10 cellular contexts compared by ENCODE assay signal in the genomic region with DNA sequence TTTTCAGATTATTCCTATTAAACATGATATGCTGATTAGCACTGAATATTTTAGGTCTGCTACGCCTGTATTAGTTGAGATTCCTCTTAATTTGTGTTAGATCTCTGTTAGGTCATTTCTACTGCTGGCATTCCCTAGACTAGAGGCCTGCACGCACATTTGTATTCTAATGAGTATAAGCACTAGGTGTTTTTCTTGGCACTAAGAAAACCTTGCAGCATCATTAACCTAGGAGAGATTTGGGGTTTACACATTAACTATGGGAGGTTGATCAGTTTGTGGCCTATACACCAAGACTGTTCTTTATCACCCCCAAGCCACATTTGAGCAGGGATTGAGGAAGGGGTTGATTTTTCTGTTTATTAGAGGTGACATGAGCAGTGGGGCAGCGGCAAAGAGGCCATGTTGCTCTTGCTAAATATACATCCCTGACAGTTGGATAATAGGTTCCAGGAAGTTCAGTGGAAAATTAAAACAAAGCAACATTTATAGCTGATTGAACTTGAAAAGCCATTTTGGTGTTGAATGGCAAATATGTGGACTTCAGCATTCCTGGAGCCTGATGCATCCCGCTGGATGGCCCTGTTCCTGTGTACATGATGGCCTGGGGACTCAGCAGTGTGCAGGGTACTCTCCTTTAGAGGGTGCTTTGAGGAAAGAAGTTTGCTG.
A peak's percentile ranks its signal among the peaks of the same experiment; 100 is the strongest.
DNase-seq lines count a peak whose midpoint lies in the region; ATAC-seq, FAIRE-seq and TF ChIP-seq lines count a peak whose summit lies in the region.
"Had no signal": no experiment of that assay in that cellular context is flagged by ENCODE, and none has a peak within 500 bp of the region (broad histone marks: within the 10 kb centered on the region; RNA-seq: fewer than 3 reads in every experiment).

No MANE protein-coding gene starts in this region.

- POLR2A ChIA-PET in A549 (lab: Yijun Ruan, JAX) = no interaction called here

- TF ChIP-seq RAD21 in A549 (conservative IDR thresholded peaks at IDR 0.05 in 1 of 2, IDR thresholded peaks at IDR 0.05 in 1 of 2) (no peak), Ishikawa (IDR thresholded peaks at IDR 0.05; ENCODE audit: low read depth) (no peak)

- no peak for TF ChIP-seq EP300 in A549 (IDR thresholded peaks at IDR 0.05)
- TF ChIP-seq EP300 in Ishikawa (IDR thresholded peaks at IDR 0.05; ENCODE audit: borderline replicate concordance) = 0 out of 2 replicates have a peak, but pooled peaks have one; percentile 28

- 0 out of 6 replicates have a peak overlapping the region, but pooled peaks of 1 of the 2 experiments have one; percentile 2 for H3K27ac ChIP-seq in A549
- peak overlapping the region; percentile 23 for H3K27ac ChIP-seq in duodenal mucosa (ENCODE audit: low read depth, low read length)
- H3K27ac ChIP-seq in right lobe of liver = no peak overlapping the region

- H3K4me1 ChIP-seq in A549 (peaks cover 22% of the 10 kb centered on the region), duodenal mucosa (ENCODE audit: control insufficient read depth in 1 of 2, insufficient read depth in 2 of 2, low read length in 2 of 2) (peaks cover 18 to 30% of the 10 kb centered on the region in 2 donors), right lobe of liver (peaks cover 0 to 14% (median 6%) of the 10 kb centered on the region in 4 donors)

- intact Hi-C loops in right lobe of liver (cut with DNase I) = no loop called here
- intact Hi-C loops in sciatic nerve (cut with DNase I) = no loop called here

- H3K27me3 ChIP-seq in duodenal mucosa (ENCODE audit: control insufficient read depth in 1 of 2, insufficient read depth in 2 of 2, low read length in 2 of 2) (no peaks in the 10 kb centered on the region), right lobe of liver (no peaks in the 10 kb centered on the region)

- no peak for FAIRE-seq in A549 (lab: Jason Lieb, UNC)

- CTCF ChIA-PET in A549 (lab: Yijun Ruan, JAX) = interaction anchor here (0.6 to 4.0 kb wide), 7 partner anchors 25 to 1872 kb away, joined by 3 to 22 read pairs (median 4); no protein-coding TSS in a partner anchor

- no peak for TF ChIP-seq CTCF in A549 (IDR thresholded peaks at IDR 0.05)
- TF ChIP-seq CTCF in right lobe of liver (IDR thresholded peaks at IDR 0.05) = no peak

- TF ChIP-seq POLR2A in A549 (IDR thresholded peaks at IDR 0.05; ENCODE audit: low read length) (no peak), right lobe of liver (IDR thresholded peaks at IDR 0.05) (no peak)

- DNase-seq in A549 (ENCODE audit: low read depth in 1 of 2, low spot score in 1 of 2) (peak in 1 of 2 experiments; percentile 21), right lobe of liver (no peak), superior temporal gyrus (ENCODE audit: extremely low spot score) (no peak), sciatic nerve (ENCODE audit: low spot score) (no peak), NCI-H1694 (lab: John Stamatoyannopoulos, UW) (no peak)
- DNase-seq: cortex of kidney; stimulated activated CD4-positive, alpha-beta T cell treated with anti-CD3 and anti-CD28 coated beads, Interleukin-4, amount 100 ng/mL, for 24 hours had no signal

- peak overlapping the region; percentile 30; the same call in 2 of the 3 replicates for H3K4me2 ChIP-seq in A549

- peak overlapping the region in 1 of 2 donors; percentile 24 for H3K9ac ChIP-seq in duodenal mucosa (ENCODE audit: low read depth in 1 of 2, low read length in 2 of 2)

- H3K36me3 ChIP-seq in duodenal mucosa (ENCODE audit: control insufficient read depth in 1 of 2, insufficient read depth in 2 of 2, low read length in 2 of 2) (peaks cover 0 to 7% of the 10 kb centered on the region in 2 donors), right lobe of liver (no peaks in the 10 kb centered on the region)

- ATAC-seq in A549 (peak in 1 of 2 experiments; percentile 76; a peak in 4 of 6 replicates), right lobe of liver (peak; percentile 54 to 85 (median 72)), sciatic nerve (no peak), GM21381 (IDR thresholded peaks at IDR 0.05; ENCODE audit: unreplicated experiment) (no peak)

- H3K9me3 ChIP-seq in A549 (no peaks in the 10 kb centered on the region), duodenal mucosa (ENCODE audit: control insufficient read depth in 1 of 2, low read length in 2 of 2) (no peaks in the 10 kb centered on the region), right lobe of liver (no peaks in the 10 kb centered on the region)

- H3K4me3 ChIP-seq in A549 = no peak overlapping the region
- no peak overlapping the region for H3K4me3 ChIP-seq in duodenal mucosa (ENCODE audit: low read depth in 1 of 2, low read length in 2 of 2)
- H3K4me3 ChIP-seq in right lobe of liver = no peak overlapping the region

- 69% methylated on average over 4 of the region's 4 CpGs for WGBS in A549 (ENCODE audit: missing lambda C conversion rate)
- WGBS in right lobe of liver (ENCODE audit: insufficient coverage, low coverage, low lambda C conversion rate, missing lambda C conversion rate) = 82% methylated on average over 3 of the region's 4 CpGs

TF ChIP-seq in A549, 52 proteins besides CTCF, POLR2A, EP300 and RAD21:
- no peak for TF ChIP-seq RNF2 (IDR thresholded peaks at IDR 0.05; ENCODE audit: borderline replicate concordance, low read depth)
- TF ChIP-seq, protein P1, sequence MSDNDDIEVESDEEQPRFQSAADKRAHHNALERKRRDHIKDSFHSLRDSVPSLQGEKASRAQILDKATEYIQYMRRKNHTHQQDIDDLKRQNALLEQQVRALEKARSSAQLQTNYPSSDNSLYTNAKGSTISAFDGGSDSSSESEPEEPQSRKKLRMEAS (IDR thresholded peaks at IDR 0.05) = no peak
- TF ChIP-seq SMC3 (IDR thresholded peaks at IDR 0.05) = no peak
- TF ChIP-seq, protein P2, sequence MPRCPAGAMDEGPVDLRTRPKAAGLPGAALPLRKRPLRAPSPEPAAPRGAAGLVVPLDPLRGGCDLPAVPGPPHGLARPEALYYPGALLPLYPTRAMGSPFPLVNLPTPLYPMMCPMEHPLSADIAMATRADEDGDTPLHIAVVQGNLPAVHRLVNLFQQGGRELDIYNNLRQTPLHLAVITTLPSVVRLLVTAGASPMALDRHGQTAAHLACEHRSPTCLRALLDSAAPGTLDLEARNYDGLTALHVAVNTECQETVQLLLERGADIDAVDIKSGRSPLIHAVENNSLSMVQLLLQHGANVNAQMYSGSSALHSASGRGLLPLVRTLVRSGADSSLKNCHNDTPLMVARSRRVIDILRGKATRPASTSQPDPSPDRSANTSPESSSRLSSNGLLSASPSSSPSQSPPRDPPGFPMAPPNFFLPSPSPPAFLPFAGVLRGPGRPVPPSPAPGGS (IDR thresholded peaks at IDR 0.05) = no peak
- no peak for TF ChIP-seq GATA3 (IDR thresholded peaks at IDR 0.05; ENCODE audit: borderline replicate concordance)
- no peak for TF ChIP-seq HOXB13 (CRISPR knock-in tag; IDR thresholded peaks at IDR 0.05; ENCODE audit: low read depth)
- TF ChIP-seq FOXS1 (CRISPR knock-in tag; IDR thresholded peaks at IDR 0.05) = no peak
- no peak for TF ChIP-seq RCOR1 (IDR thresholded peaks at IDR 0.05; ENCODE audit: low read depth, low read length)
- TF ChIP-seq ZSCAN20 (CRISPR knock-in tag; IDR thresholded peaks at IDR 0.05) = no peak
- TF ChIP-seq ESRRA (IDR thresholded peaks at IDR 0.05; ENCODE audit: borderline replicate concordance, low read length) = no peak
- no peak for TF ChIP-seq TFCP2L1 (CRISPR knock-in tag; IDR thresholded peaks at IDR 0.05)
- no peak for TF ChIP-seq HEYL (CRISPR knock-in tag; IDR thresholded peaks at IDR 0.05)
- TF ChIP-seq MAZ (IDR thresholded peaks at IDR 0.05; ENCODE audit: borderline replicate concordance, low read depth, low read length) = no peak
- TF ChIP-seq NPAS2 (CRISPR knock-in tag; IDR thresholded peaks at IDR 0.05; ENCODE audit: borderline replicate concordance) = no peak

TF ChIP-seq in Ishikawa, 13 proteins besides CTCF, POLR2A, EP300 and RAD21:
- TF ChIP-seq TEAD4 (IDR thresholded peaks at IDR 0.05) = peak; percentile 86
- TF ChIP-seq, protein P1 (IDR thresholded peaks at IDR 0.05) = no peak
- TF ChIP-seq EGR1 (IDR thresholded peaks at IDR 0.05) = no peak
- TF ChIP-seq, protein P3, sequence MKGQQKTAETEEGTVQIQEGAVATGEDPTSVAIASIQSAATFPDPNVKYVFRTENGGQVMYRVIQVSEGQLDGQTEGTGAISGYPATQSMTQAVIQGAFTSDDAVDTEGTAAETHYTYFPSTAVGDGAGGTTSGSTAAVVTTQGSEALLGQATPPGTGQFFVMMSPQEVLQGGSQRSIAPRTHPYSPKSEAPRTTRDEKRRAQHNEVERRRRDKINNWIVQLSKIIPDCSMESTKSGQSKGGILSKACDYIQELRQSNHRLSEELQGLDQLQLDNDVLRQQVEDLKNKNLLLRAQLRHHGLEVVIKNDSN (IDR thresholded peaks at IDR 0.05) = no peak
- TF ChIP-seq FOXM1 (IDR thresholded peaks at IDR 0.05; ENCODE audit: borderline replicate concordance, low read depth) = peak; percentile 46; the same call in 1 of the 2 replicates
- TF ChIP-seq YY1 (IDR thresholded peaks at IDR 0.05; ENCODE audit: low read depth) = peak; percentile 61
- TF ChIP-seq, protein P4, sequence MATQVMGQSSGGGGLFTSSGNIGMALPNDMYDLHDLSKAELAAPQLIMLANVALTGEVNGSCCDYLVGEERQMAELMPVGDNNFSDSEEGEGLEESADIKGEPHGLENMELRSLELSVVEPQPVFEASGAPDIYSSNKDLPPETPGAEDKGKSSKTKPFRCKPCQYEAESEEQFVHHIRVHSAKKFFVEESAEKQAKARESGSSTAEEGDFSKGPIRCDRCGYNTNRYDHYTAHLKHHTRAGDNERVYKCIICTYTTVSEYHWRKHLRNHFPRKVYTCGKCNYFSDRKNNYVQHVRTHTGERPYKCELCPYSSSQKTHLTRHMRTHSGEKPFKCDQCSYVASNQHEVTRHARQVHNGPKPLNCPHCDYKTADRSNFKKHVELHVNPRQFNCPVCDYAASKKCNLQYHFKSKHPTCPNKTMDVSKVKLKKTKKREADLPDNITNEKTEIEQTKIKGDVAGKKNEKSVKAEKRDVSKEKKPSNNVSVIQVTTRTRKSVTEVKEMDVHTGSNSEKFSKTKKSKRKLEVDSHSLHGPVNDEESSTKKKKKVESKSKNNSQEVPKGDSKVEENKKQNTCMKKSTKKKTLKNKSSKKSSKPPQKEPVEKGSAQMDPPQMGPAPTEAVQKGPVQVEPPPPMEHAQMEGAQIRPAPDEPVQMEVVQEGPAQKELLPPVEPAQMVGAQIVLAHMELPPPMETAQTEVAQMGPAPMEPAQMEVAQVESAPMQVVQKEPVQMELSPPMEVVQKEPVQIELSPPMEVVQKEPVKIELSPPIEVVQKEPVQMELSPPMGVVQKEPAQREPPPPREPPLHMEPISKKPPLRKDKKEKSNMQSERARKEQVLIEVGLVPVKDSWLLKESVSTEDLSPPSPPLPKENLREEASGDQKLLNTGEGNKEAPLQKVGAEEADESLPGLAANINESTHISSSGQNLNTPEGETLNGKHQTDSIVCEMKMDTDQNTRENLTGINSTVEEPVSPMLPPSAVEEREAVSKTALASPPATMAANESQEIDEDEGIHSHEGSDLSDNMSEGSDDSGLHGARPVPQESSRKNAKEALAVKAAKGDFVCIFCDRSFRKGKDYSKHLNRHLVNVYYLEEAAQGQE (IDR thresholded peaks at IDR 0.05; ENCODE audit: low read depth) = no peak

Comparison
In these comparisons a context has a peak if more than half of its experiments do, and no peak if none do; other contexts are left out.
1. ATAC-seq: peak in right lobe of liver (4 of 4); none in sciatic nerve (single experiment) and GM21381 (single experiment).